ENCODE assay signal across 2 cellular contexts in the genomic region with DNA sequence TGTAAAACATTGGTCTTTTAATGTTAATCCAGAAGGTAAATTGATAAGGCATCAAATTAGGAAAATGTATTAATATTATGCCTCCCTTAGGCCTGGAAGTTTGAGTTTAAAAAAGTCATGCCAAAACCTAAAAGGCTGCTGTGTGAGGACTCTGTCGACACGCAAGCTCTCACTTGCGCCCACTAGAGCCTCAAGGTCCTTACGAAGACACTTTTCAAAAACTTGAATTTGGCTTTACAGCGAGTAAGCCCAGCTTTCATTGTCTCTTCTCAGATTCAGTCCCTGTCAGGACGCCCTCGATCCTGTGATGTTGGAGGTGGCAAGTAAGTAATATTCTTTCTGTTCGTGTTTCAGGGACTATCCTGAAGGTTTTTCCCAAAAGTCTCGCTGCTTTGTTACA.
TF ChIP-seq lines count a peak whose summit lies in the region.

No MANE protein-coding gene starts in this region.

TF ChIP-seq in GM23338, 12 proteins besides CTCF, POLR2A, EP300 and RAD21 (continued from another document):
- TF ChIP-seq, protein P1, sequence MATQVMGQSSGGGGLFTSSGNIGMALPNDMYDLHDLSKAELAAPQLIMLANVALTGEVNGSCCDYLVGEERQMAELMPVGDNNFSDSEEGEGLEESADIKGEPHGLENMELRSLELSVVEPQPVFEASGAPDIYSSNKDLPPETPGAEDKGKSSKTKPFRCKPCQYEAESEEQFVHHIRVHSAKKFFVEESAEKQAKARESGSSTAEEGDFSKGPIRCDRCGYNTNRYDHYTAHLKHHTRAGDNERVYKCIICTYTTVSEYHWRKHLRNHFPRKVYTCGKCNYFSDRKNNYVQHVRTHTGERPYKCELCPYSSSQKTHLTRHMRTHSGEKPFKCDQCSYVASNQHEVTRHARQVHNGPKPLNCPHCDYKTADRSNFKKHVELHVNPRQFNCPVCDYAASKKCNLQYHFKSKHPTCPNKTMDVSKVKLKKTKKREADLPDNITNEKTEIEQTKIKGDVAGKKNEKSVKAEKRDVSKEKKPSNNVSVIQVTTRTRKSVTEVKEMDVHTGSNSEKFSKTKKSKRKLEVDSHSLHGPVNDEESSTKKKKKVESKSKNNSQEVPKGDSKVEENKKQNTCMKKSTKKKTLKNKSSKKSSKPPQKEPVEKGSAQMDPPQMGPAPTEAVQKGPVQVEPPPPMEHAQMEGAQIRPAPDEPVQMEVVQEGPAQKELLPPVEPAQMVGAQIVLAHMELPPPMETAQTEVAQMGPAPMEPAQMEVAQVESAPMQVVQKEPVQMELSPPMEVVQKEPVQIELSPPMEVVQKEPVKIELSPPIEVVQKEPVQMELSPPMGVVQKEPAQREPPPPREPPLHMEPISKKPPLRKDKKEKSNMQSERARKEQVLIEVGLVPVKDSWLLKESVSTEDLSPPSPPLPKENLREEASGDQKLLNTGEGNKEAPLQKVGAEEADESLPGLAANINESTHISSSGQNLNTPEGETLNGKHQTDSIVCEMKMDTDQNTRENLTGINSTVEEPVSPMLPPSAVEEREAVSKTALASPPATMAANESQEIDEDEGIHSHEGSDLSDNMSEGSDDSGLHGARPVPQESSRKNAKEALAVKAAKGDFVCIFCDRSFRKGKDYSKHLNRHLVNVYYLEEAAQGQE (IDR thresholded peaks at IDR 0.05; ENCODE audit: unreplicated experiment), result no peak
- TF ChIP-seq NANOG (IDR thresholded peaks at IDR 0.05; ENCODE audit: borderline replicate concordance) (no peak), CREB1 (CRISPR knock-in tag; IDR thresholded peaks at IDR 0.05; ENCODE audit: low read depth) (no peak), EZH2phosphoT487 (IDR thresholded peaks at IDR 0.05; ENCODE audit: unreplicated experiment) (no peak), STAT1 (IDR thresholded peaks at IDR 0.05; ENCODE audit: unreplicated experiment) (no peak), ZNF114 (CRISPR knock-in tag; IDR thresholded peaks at IDR 0.05) (no peak), JUNB (IDR thresholded peaks at IDR 0.05; ENCODE audit: unreplicated experiment) (no peak)
- TF ChIP-seq, protein P2, sequence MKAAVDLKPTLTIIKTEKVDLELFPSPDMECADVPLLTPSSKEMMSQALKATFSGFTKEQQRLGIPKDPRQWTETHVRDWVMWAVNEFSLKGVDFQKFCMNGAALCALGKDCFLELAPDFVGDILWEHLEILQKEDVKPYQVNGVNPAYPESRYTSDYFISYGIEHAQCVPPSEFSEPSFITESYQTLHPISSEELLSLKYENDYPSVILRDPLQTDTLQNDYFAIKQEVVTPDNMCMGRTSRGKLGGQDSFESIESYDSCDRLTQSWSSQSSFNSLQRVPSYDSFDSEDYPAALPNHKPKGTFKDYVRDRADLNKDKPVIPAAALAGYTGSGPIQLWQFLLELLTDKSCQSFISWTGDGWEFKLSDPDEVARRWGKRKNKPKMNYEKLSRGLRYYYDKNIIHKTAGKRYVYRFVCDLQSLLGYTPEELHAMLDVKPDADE (IDR thresholded peaks at IDR 0.05), result no peak
- TF ChIP-seq, protein P3, sequence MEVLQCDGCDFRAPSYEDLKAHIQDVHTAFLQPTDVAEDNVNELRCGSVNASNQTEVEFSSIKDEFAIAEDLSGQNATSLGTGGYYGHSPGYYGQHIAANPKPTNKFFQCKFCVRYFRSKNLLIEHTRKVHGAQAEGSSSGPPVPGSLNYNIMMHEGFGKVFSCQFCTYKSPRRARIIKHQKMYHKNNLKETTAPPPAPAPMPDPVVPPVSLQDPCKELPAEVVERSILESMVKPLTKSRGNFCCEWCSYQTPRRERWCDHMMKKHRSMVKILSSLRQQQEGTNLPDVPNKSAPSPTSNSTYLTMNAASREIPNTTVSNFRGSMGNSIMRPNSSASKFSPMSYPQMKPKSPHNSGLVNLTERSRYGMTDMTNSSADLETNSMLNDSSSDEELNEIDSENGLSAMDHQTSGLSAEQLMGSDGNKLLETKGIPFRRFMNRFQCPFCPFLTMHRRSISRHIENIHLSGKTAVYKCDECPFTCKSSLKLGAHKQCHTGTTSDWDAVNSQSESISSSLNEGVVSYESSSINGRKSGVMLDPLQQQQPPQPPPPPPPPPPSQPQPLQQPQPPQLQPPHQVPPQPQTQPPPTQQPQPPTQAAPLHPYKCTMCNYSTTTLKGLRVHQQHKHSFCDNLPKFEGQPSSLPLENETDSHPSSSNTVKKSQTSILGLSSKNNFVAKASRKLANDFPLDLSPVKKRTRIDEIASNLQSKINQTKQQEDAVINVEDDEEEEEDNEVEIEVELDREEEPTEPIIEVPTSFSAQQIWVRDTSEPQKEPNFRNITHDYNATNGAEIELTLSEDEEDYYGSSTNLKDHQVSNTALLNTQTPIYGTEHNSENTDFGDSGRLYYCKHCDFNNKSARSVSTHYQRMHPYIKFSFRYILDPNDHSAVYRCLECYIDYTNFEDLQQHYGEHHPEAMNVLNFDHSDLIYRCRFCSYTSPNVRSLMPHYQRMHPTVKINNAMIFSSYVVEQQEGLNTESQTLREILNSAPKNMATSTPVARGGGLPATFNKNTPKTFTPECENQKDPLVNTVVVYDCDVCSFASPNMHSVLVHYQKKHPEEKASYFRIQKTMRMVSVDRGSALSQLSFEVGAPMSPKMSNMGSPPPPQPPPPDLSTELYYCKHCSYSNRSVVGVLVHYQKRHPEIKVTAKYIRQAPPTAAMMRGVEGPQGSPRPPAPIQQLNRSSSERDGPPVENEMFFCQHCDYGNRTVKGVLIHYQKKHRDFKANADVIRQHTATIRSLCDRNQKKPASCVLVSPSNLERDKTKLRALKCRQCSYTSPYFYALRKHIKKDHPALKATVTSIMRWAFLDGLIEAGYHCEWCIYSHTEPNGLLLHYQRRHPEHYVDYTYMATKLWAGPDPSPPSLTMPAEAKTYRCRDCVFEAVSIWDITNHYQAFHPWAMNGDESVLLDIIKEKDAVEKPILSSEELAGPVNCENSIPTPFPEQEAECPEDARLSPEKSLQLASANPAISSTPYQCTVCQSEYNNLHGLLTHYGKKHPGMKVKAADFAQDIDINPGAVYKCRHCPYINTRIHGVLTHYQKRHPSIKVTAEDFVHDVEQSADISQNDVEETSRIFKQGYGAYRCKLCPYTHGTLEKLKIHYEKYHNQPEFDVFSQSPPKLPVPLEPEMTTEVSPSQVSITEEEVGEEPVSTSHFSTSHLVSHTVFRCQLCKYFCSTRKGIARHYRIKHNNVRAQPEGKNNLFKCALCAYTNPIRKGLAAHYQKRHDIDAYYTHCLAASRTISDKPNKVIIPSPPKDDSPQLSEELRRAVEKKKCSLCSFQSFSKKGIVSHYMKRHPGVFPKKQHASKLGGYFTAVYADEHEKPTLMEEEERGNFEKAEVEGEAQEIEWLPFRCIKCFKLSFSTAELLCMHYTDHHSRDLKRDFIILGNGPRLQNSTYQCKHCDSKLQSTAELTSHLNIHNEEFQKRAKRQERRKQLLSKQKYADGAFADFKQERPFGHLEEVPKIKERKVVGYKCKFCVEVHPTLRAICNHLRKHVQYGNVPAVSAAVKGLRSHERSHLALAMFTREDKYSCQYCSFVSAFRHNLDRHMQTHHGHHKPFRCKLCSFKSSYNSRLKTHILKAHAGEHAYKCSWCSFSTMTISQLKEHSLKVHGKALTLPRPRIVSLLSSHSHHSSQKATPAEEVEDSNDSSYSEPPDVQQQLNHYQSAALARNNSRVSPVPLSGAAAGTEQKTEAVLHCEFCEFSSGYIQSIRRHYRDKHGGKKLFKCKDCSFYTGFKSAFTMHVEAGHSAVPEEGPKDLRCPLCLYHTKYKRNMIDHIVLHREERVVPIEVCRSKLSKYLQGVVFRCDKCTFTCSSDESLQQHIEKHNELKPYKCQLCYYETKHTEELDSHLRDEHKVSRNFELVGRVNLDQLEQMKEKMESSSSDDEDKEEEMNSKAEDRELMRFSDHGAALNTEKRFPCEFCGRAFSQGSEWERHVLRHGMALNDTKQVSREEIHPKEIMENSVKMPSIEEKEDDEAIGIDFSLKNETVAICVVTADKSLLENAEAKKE (CRISPR knock-in tag; IDR thresholded peaks at IDR 0.05), result no peak

TF ChIP-seq in H1, 55 proteins besides CTCF, POLR2A, EP300 and RAD21 (continued from another document):
- TF ChIP-seq, protein P4, sequence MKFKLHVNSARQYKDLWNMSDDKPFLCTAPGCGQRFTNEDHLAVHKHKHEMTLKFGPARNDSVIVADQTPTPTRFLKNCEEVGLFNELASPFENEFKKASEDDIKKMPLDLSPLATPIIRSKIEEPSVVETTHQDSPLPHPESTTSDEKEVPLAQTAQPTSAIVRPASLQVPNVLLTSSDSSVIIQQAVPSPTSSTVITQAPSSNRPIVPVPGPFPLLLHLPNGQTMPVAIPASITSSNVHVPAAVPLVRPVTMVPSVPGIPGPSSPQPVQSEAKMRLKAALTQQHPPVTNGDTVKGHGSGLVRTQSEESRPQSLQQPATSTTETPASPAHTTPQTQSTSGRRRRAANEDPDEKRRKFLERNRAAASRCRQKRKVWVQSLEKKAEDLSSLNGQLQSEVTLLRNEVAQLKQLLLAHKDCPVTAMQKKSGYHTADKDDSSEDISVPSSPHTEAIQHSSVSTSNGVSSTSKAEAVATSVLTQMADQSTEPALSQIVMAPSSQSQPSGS (IDR thresholded peaks at IDR 0.05; ENCODE audit: low read length), result no peak
- TF ChIP-seq RXRA (IDR thresholded peaks at IDR 0.05; ENCODE audit: insufficient read depth, low read depth, low read length) (no peak), CREB1 (IDR thresholded peaks at IDR 0.05) (no peak), EZH2 (IDR thresholded peaks at IDR 0.05; ENCODE audit: low read depth, low read length, severe bottlenecking) (no peak), SIRT6 (IDR thresholded peaks at IDR 0.05; ENCODE audit: low read length) (no peak), SP1 (IDR thresholded peaks at IDR 0.05; ENCODE audit: low read depth, low read length) (no peak), BRCA1 (IDR thresholded peaks at IDR 0.05; ENCODE audit: low read depth, low read length) (no peak), BACH1 (IDR thresholded peaks at IDR 0.05; ENCODE audit: low read length) (no peak), TBP (IDR thresholded peaks at IDR 0.05; ENCODE audit: low read depth, low read length) (no peak), ZNF274 (IDR thresholded peaks at IDR 0.05; ENCODE audit: borderline replicate concordance, extremely low read depth, low read length) (no peak), FOSL1 (IDR thresholded peaks at IDR 0.05; ENCODE audit: insufficient read depth, low read depth, low read length) (no peak), GTF2F1 (IDR thresholded peaks at IDR 0.05; ENCODE audit: borderline replicate concordance, low read depth, low read length) (no peak), HDAC6 (IDR thresholded peaks at IDR 0.05; ENCODE audit: low read depth, low read length) (no peak), RNF2 (IDR thresholded peaks at IDR 0.05; ENCODE audit: borderline replicate concordance, low read depth, low read length, missing control alignments, poor library complexity, severe bottlenecking) (no peak), CTBP2 (IDR thresholded peaks at IDR 0.05; ENCODE audit: borderline replicate concordance, insufficient read depth, insufficient read length, low read length) (no peak), CEBPB (IDR thresholded peaks at IDR 0.05; ENCODE audit: low read depth, low read length) (no peak)
- TF ChIP-seq, protein P5, sequence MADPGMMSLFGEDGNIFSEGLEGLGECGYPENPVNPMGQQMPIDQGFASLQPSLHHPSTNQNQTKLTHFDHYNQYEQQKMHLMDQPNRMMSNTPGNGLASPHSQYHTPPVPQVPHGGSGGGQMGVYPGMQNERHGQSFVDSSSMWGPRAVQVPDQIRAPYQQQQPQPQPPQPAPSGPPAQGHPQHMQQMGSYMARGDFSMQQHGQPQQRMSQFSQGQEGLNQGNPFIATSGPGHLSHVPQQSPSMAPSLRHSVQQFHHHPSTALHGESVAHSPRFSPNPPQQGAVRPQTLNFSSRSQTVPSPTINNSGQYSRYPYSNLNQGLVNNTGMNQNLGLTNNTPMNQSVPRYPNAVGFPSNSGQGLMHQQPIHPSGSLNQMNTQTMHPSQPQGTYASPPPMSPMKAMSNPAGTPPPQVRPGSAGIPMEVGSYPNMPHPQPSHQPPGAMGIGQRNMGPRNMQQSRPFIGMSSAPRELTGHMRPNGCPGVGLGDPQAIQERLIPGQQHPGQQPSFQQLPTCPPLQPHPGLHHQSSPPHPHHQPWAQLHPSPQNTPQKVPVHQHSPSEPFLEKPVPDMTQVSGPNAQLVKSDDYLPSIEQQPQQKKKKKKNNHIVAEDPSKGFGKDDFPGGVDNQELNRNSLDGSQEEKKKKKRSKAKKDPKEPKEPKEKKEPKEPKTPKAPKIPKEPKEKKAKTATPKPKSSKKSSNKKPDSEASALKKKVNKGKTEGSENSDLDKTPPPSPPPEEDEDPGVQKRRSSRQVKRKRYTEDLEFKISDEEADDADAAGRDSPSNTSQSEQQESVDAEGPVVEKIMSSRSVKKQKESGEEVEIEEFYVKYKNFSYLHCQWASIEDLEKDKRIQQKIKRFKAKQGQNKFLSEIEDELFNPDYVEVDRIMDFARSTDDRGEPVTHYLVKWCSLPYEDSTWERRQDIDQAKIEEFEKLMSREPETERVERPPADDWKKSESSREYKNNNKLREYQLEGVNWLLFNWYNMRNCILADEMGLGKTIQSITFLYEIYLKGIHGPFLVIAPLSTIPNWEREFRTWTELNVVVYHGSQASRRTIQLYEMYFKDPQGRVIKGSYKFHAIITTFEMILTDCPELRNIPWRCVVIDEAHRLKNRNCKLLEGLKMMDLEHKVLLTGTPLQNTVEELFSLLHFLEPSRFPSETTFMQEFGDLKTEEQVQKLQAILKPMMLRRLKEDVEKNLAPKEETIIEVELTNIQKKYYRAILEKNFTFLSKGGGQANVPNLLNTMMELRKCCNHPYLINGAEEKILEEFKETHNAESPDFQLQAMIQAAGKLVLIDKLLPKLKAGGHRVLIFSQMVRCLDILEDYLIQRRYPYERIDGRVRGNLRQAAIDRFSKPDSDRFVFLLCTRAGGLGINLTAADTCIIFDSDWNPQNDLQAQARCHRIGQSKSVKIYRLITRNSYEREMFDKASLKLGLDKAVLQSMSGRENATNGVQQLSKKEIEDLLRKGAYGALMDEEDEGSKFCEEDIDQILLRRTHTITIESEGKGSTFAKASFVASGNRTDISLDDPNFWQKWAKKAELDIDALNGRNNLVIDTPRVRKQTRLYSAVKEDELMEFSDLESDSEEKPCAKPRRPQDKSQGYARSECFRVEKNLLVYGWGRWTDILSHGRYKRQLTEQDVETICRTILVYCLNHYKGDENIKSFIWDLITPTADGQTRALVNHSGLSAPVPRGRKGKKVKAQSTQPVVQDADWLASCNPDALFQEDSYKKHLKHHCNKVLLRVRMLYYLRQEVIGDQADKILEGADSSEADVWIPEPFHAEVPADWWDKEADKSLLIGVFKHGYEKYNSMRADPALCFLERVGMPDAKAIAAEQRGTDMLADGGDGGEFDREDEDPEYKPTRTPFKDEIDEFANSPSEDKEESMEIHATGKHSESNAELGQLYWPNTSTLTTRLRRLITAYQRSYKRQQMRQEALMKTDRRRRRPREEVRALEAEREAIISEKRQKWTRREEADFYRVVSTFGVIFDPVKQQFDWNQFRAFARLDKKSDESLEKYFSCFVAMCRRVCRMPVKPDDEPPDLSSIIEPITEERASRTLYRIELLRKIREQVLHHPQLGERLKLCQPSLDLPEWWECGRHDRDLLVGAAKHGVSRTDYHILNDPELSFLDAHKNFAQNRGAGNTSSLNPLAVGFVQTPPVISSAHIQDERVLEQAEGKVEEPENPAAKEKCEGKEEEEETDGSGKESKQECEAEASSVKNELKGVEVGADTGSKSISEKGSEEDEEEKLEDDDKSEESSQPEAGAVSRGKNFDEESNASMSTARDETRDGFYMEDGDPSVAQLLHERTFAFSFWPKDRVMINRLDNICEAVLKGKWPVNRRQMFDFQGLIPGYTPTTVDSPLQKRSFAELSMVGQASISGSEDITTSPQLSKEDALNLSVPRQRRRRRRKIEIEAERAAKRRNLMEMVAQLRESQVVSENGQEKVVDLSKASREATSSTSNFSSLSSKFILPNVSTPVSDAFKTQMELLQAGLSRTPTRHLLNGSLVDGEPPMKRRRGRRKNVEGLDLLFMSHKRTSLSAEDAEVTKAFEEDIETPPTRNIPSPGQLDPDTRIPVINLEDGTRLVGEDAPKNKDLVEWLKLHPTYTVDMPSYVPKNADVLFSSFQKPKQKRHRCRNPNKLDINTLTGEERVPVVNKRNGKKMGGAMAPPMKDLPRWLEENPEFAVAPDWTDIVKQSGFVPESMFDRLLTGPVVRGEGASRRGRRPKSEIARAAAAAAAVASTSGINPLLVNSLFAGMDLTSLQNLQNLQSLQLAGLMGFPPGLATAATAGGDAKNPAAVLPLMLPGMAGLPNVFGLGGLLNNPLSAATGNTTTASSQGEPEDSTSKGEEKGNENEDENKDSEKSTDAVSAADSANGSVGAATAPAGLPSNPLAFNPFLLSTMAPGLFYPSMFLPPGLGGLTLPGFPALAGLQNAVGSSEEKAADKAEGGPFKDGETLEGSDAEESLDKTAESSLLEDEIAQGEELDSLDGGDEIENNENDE (IDR thresholded peaks at IDR 0.05; ENCODE audit: insufficient replicate concordance, low read length), result no peak
TF ChIP-seq in H1: peak in this region for 0.
